ENCODE assay signal across 12 cellular contexts in the genomic region with DNA sequence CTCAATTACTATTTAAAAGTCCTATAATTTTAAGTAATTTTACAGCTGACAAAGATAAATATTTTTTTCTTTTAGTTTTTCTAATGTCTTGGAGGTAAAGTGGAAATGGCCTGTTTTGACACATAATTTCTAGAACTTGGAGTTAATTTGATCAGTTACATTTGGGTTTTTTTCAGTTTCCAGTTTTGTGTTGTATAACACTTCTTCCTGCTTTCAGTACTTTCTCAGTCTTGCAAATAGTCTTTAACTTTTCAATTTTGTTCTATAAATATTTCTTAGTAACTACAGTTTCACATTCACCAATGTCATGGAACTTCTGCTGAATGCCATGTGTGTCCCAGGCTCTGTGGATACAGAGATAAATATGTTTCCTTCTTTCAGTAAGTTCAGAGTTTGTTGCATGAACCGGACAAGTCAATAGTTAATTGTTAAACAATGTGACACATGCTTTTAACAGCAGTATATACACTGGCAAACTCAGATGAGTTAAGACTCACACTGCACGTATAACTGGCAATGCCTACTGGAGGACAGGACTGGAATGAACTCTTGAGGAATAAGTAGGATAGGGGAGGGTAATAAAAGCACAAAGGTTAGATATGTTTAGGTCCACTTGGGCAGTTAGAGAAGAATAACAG. TPM values are rescaled to one million over a fixed set of nuclear protein-coding genes. Genes with fewer than 3 reads are reported as not detected.
A peak's percentile ranks its signal among the peaks of the same experiment; 100 is the strongest.
DNase-seq lines count a peak whose midpoint lies in the region; ATAC-seq, FAIRE-seq and TF ChIP-seq lines count a peak whose summit lies in the region.
"Had no signal": no experiment of that assay in that cellular context is flagged by ENCODE, and none has a peak within 500 bp of the region (broad histone marks: within the 10 kb centered on the region; RNA-seq: fewer than 3 reads in every experiment).

No MANE protein-coding gene starts in this region.

- in situ Hi-C loops in HepG2 (cut with HindIII; ENCODE audit: extremely low pct_ligation_motif_present, low pct_unique_long_range_greater_than_20kb), result no loop called here

- H3K36me3 ChIP-seq in GM06990 (ENCODE audit: control insufficient read depth, insufficient read depth, low read length) (no peaks in the 10 kb centered on the region), Peyer's patch (no peaks in the 10 kb centered on the region), HepG2 (replicated peaks in 1 of 2; ENCODE audit: control insufficient read depth in 1 of 2, insufficient read depth in 2 of 2, low read length in 2 of 2) (no peaks in the 10 kb centered on the region)

- no peak overlapping the region for H2AK5ac ChIP-seq in H9 (ENCODE audit: insufficient read length, low read length)

- H3K9ac ChIP-seq in HepG2 (ENCODE audit: insufficient read depth, low read depth, low read length), result 0 out of 2 replicates have a peak overlapping the region, but pooled peaks have one; percentile 23
- no peak overlapping the region for H3K9ac ChIP-seq in H9 (ENCODE audit: extremely low read depth, insufficient read length, low read length)

- no peak overlapping the region for H3K4ac ChIP-seq in H9 (ENCODE audit: low read depth, low read length)

- 4% methylated on average over 2 of the region's 2 CpGs for WGBS in HepG2 (ENCODE audit: low lambda C conversion rate)
- no CpG with 5 or more reads among the region's 2 CpGs for WGBS in H9 (ENCODE audit: extremely low coverage, insufficient read length, low lambda C conversion rate)

- H3K36me3 Mint-ChIP-seq in H9 (ENCODE audit: insufficient read depth in 1 of 3, low read depth in 3 of 3), result peaks cover 0 to 2% (median 0%) of the 10 kb centered on the region in 3 experiments; a peak in 2 of 7 replicates
- peaks cover 9% of the 10 kb centered on the region for H3K36me3 Mint-ChIP-seq in activated CD4-positive, alpha-beta memory T cell treated with anti-CD3 and anti-CD28 coated beads, Interleukin-2, amount 10 ng/mL, durations not matched to agents 7 days and 5 days (ENCODE audit: low read depth)

- no peaks in the 10 kb centered on the region for H3K9me3 Mint-ChIP-seq in H9
- no peaks in the 10 kb centered on the region for H3K9me3 Mint-ChIP-seq in activated CD4-positive, alpha-beta memory T cell treated with anti-CD3 and anti-CD28 coated beads, Interleukin-2, amount 10 ng/mL, durations not matched to agents 7 days and 5 days

- H4K5ac ChIP-seq in H9 (ENCODE audit: insufficient read length, low read depth, low read length), result no peak overlapping the region

- no peak overlapping the region for H2BK5ac ChIP-seq in H9 (ENCODE audit: insufficient read length, low read length)

- intact Hi-C loops in HepG2 (cut with micrococcal nuclease; ENCODE audit: unreplicated experiment), result no loop called here

- no peak overlapping the region for H3T11ph ChIP-seq in H9 (ENCODE audit: low read length)

- peak; percentile 11 to 63 for TF ChIP-seq POLR2A in Peyer's patch (IDR thresholded peaks at IDR 0.05)
- TF ChIP-seq POLR2A in HepG2 (IDR thresholded peaks at IDR 0.05; ENCODE audit: insufficient read depth in 1 of 2, low read depth in 2 of 2, low read length in 2 of 2), result no peak

- H3K23me2 ChIP-seq in H9 (ENCODE audit: insufficient read length, low read depth, low read length, poor library complexity, severe bottlenecking), result no peaks in the 10 kb centered on the region

- H3K4me2 ChIP-seq in HepG2 (ENCODE audit: low read depth, low read length) (peak overlapping the region; percentile 53), H9 (ENCODE audit: insufficient read depth, insufficient read length, low read length) (no peak overlapping the region)

- CTCF ChIA-PET in HepG2 (lab: Yijun Ruan, JAX; ENCODE audit: low intra/inter-chr PET ratio, low total read pairs), result no interaction called here
- CTCF ChIA-PET in activated CD4-positive, alpha-beta memory T cell treated with anti-CD3 and anti-CD28 coated beads, Interleukin-2, amount 10 ng/mL, durations not matched to agents 7 days and 5 days (lab: Charles Lee), result no interaction called here

- no peak overlapping the region for H3K56ac ChIP-seq in H9 (ENCODE audit: insufficient read length, low read depth, low read length)

- peak overlapping the region; percentile 53 for H3K4me3 ChIP-seq in GM06990 (replicated peaks; ENCODE audit: low read depth, low read length)
- H3K4me3 ChIP-seq in Peyer's patch, result no peak overlapping the region
- peak overlapping the region in 1 of 3 experiments; percentile 3; a peak in 1 of 6 replicates for H3K4me3 ChIP-seq in HepG2 (replicated peaks in 1 of 3; ENCODE audit: insufficient read depth in 1 of 3, low read depth in 2 of 3, low read length in 3 of 3)
- H3K4me3 ChIP-seq: body of pancreas, lung had no signal

- no peak overlapping the region for H3K14ac ChIP-seq in H9 (ENCODE audit: insufficient read depth, low read length)

- H4K91ac ChIP-seq in H9 (ENCODE audit: insufficient read length, low read depth, low read length), result no peak overlapping the region

- H2BK120ac ChIP-seq in H9 (ENCODE audit: low read depth, low read length, poor library complexity, severe bottlenecking), result no peak overlapping the region

- H4K8ac ChIP-seq in H9 (replicated peaks; ENCODE audit: insufficient read length, low read depth, low read length), result no peak overlapping the region

- TF ChIP-seq EP300 in HepG2 (IDR thresholded peaks at IDR 0.05; ENCODE audit: low read depth in 2 of 2, low read length in 2 of 2) (0 out of 4 replicates have a peak, but pooled peaks of 1 of the 2 experiments have one; percentile 15), HepG2 (CRISPR knock-in tag; IDR thresholded peaks at IDR 0.05; ENCODE audit: borderline replicate concordance) (no peak)

- H3K4me3 Mint-ChIP-seq in H9, result no peak overlapping the region
- H3K4me3 Mint-ChIP-seq in activated CD4-positive, alpha-beta memory T cell treated with anti-CD3 and anti-CD28 coated beads, Interleukin-2, amount 10 ng/mL, durations not matched to agents 7 days and 5 days, result no peak overlapping the region

- H4K20me1 ChIP-seq in HepG2 (ENCODE audit: insufficient read depth, low read length) (0 out of 2 replicates have a peak, but pooled peaks cover 8% of the 10 kb centered on the region), H9 (ENCODE audit: control insufficient read depth, insufficient read depth, insufficient read length) (no peaks in the 10 kb centered on the region)

- no peak overlapping the region for H3K23ac ChIP-seq in H9 (ENCODE audit: insufficient read length, low read depth, low read length)

- no peak for TF ChIP-seq RAD21 in HepG2 (CRISPR knock-in tag; IDR thresholded peaks at IDR 0.05)

- H3K79me2 ChIP-seq in HepG2 (ENCODE audit: insufficient read depth, low read length) (peaks cover 88% of the 10 kb centered on the region), H9 (ENCODE audit: insufficient read depth, low read length) (peaks cover 11% of the 10 kb centered on the region; the same call in 1 of the 2 replicates)

- no peak overlapping the region for H2BK12ac ChIP-seq in H9 (ENCODE audit: insufficient read length, low read depth, low read length)

- FAIRE-seq in HepG2 (lab: Jason Lieb, UNC), result peak; percentile 40

- H3K27ac ChIP-seq in Peyer's patch (no peak overlapping the region), HepG2 (ENCODE audit: extremely low read length, insufficient read depth, low read length) (peak overlapping the region; percentile 50), H9 (ENCODE audit: insufficient read length, low read depth, low read length) (no peak overlapping the region)

- no peak overlapping the region for H2AFZ ChIP-seq in HepG2 (ENCODE audit: low read length)
- H2AFZ ChIP-seq in H9 (ENCODE audit: low read length), result no peak overlapping the region

- no peaks in the 10 kb centered on the region for H3K9me3 ChIP-seq in Peyer's patch
- no peaks in the 10 kb centered on the region for H3K9me3 ChIP-seq in HepG2 (ENCODE audit: low read length)
- no peaks in the 10 kb centered on the region for H3K9me3 ChIP-seq in H9 (ENCODE audit: control insufficient read depth, low read depth, low read length)
- H3K9me3 ChIP-seq: body of pancreas had no signal

- no peak overlapping the region for H3K18ac ChIP-seq in H9 (ENCODE audit: insufficient read length, low read depth, low read length)

- no peak overlapping the region for H3K27ac Mint-ChIP-seq in H9
- no peak overlapping the region for H3K27ac Mint-ChIP-seq in activated CD4-positive, alpha-beta memory T cell treated with anti-CD3 and anti-CD28 coated beads, Interleukin-2, amount 10 ng/mL, durations not matched to agents 7 days and 5 days

- BruUV-seq in HepG2 (replicated peaks; lab: Mats Ljungman, UMichigan), result no TSS peak

- H3K27me3 ChIP-seq in GM06990 (replicated peaks; ENCODE audit: control insufficient read depth, insufficient read depth, low read length) (no peaks in the 10 kb centered on the region), Peyer's patch (no peaks in the 10 kb centered on the region), HepG2 (ENCODE audit: control insufficient read depth in 1 of 2, insufficient read depth in 2 of 2, low read length in 2 of 2) (no peaks in the 10 kb centered on the region), H9 (ENCODE audit: insufficient read depth, low read length) (no peaks in the 10 kb centered on the region)
- H3K27me3 ChIP-seq: body of pancreas had no signal

- DNase-seq in GM06990 (ENCODE audit: extremely low read depth, insufficient read length), result peak; percentile 27
- no peak for DNase-seq in Peyer's patch
- peak; percentile 67 for DNase-seq in HepG2 (ENCODE audit: low spot score)
- DNase-seq in H9, result no peak
- DNase-seq in activated CD4-positive, alpha-beta memory T cell treated with anti-CD3 and anti-CD28 coated beads, Interleukin-2, amount 10 ng/mL, durations not matched to agents 7 days and 5 days, result no peak
- DNase-seq: body of pancreas, EL, SIG-M5 had no signal

- no peaks in the 10 kb centered on the region for H3K79me1 ChIP-seq in H9 (ENCODE audit: insufficient read depth, low read depth, low read length, poor library complexity, severe bottlenecking)

- no peak overlapping the region for H2BK15ac ChIP-seq in H9 (ENCODE audit: low read depth, low read length)

- POLR2A ChIA-PET in HepG2 (lab: Yijun Ruan, JAX), result no interaction called here
- POLR2A ChIA-PET in activated CD4-positive, alpha-beta memory T cell treated with anti-CD3 and anti-CD28 coated beads, Interleukin-2, amount 10 ng/mL, durations not matched to agents 7 days and 5 days (lab: Charles Lee), result no interaction called here

- TF ChIP-seq CTCF in GM06990 (IDR thresholded peaks at IDR 0.05; ENCODE audit: insufficient read depth, low read length, poor library complexity, severe bottlenecking), result no peak
- TF ChIP-seq CTCF in Peyer's patch (IDR thresholded peaks at IDR 0.05), result peak in 1 of 6 experiments; percentile 24
- no peak for TF ChIP-seq CTCF in HepG2 (CRISPR knock-in tag; IDR thresholded peaks at IDR 0.05)
- no peak for TF ChIP-seq CTCF in H9 (conservative IDR thresholded peaks at IDR 0.05)

- H3K4me1 ChIP-seq in Peyer's patch (peaks cover 0 to 24% (median 3%) of the 10 kb centered on the region in 4 donors), HepG2 (ENCODE audit: insufficient read depth, low read length) (peaks cover 38% of the 10 kb centered on the region), H9 (ENCODE audit: insufficient read depth, low read length) (no peaks in the 10 kb centered on the region)

- no peaks in the 10 kb centered on the region for H3K27me3 Mint-ChIP-seq in H9 (ENCODE audit: low read depth)
- no peaks in the 10 kb centered on the region for H3K27me3 Mint-ChIP-seq in activated CD4-positive, alpha-beta memory T cell treated with anti-CD3 and anti-CD28 coated beads, Interleukin-2, amount 10 ng/mL, durations not matched to agents 7 days and 5 days

- H2BK20ac ChIP-seq in H9 (ENCODE audit: low read depth, low read length, poor library complexity, severe bottlenecking), result no peak overlapping the region

- ATAC-seq in GM21825 (IDR thresholded peaks at IDR 0.05; ENCODE audit: unreplicated experiment), result peak; percentile 11
- peak; percentile 41 for ATAC-seq in HepG2
- ATAC-seq in GM19467 (IDR thresholded peaks at IDR 0.05; ENCODE audit: unreplicated experiment), result no peak
- no peak for ATAC-seq in GM19328 (IDR thresholded peaks at IDR 0.05; ENCODE audit: unreplicated experiment)
- ATAC-seq: body of pancreas had no signal

- H3K4me1 Mint-ChIP-seq in H9, result peaks cover 5 to 10% of the 10 kb centered on the region in 2 experiments; a peak in 2 of 4 replicates
- H3K4me1 Mint-ChIP-seq in activated CD4-positive, alpha-beta memory T cell treated with anti-CD3 and anti-CD28 coated beads, Interleukin-2, amount 10 ng/mL, durations not matched to agents 7 days and 5 days, result peaks cover 41% of the 10 kb centered on the region

RNA-seq across cellular contexts. Expression of gene SHOC2, which starts 4.6 kb away (rescaled TPM):
- total RNA-seq in Peyer's patch, result 100 to 1,000 TPM in 1 of 4 donors, 10 to 100 TPM in 3; 38.6 to 124 (median 68.2) TPM
- 25.5 and 44.4 TPM in 2 replicates for total RNA-seq in HepG2 (2016; rRNA removed; fragmentation: Illumina TruSeq; extraction: Trizol)
- 33.4 and 34.4 TPM in 2 replicates for total RNA-seq in HepG2 (2016; cell fraction: cytosol; rRNA removed; fragmentation: Illumina TruSeq; extraction: Trizol; ENCODE audit: low read depth)
- total RNA-seq in HepG2 (2016; cell fraction: insoluble cytoplasmic fraction; rRNA removed; fragmentation: Illumina TruSeq; extraction: Trizol), result 24.6 and 39.6 TPM in 2 replicates
- total RNA-seq in HepG2 (2016; cell fraction: membrane; rRNA removed; fragmentation: Illumina TruSeq; extraction: Trizol), result 39.5 and 52.4 TPM in 2 replicates
- 23.1 and 27.2 TPM in 2 replicates for total RNA-seq in HepG2 (2016; cell fraction: nucleus; rRNA removed; fragmentation: Illumina TruSeq; extraction: Trizol)
- 8.0 and 8.6 TPM in 2 replicates for polyA plus RNA-seq in HepG2 (2011; rRNA removed)
- 3.7 and 6.8 TPM in 2 replicates for polyA plus RNA-seq in HepG2 (2011; cell fraction: cytosol; rRNA removed)
- polyA plus RNA-seq in HepG2 (2011; cell fraction: nucleus; rRNA removed), result 2.9 and 3.6 TPM in 2 replicates
- polyA plus RNA-seq in HepG2 (2012), result 11.5 and 12.7 TPM in 2 replicates
- 2.5 and 2.6 TPM in 2 replicates for polyA plus RNA-seq in HepG2 (2016; cell fraction: cytosol; fragmentation: Illumina TruSeq; extraction: Trizol; ENCODE audit: low read depth)
- 27.0 and 31.6 TPM in 2 replicates for polyA plus RNA-seq in HepG2 (2016; cell fraction: insoluble cytoplasmic fraction; fragmentation: Illumina TruSeq; extraction: Trizol; ENCODE audit: low read depth)
- polyA plus RNA-seq in HepG2 (2016; cell fraction: membrane; fragmentation: Illumina TruSeq; extraction: Trizol; ENCODE audit: low read depth), result 10.5 and 11.0 TPM in 2 replicates
- polyA plus RNA-seq in HepG2 (2016; cell fraction: nucleus; fragmentation: Illumina TruSeq; extraction: Trizol; ENCODE audit: insufficient read depth, low read depth), result 13.1 and 13.4 TPM in 2 replicates
- 8.5 and 16.0 TPM in 2 replicates for polyA minus RNA-seq in HepG2 (2011; rRNA and poly(A)+ RNA removed; ENCODE audit: low replicate concordance)
- polyA minus RNA-seq in HepG2 (2011; cell fraction: cytosol; rRNA and poly(A)+ RNA removed), result 17.3 and 24.5 TPM in 2 replicates
- 56.1 and 58.2 TPM in 2 replicates for polyA minus RNA-seq in HepG2 (2011; cell fraction: nucleus; rRNA and poly(A)+ RNA removed)
- total RNA-seq in H9 (2021), result 23.5 and 23.7 TPM in 2 replicates
- 10 to 100 TPM; 43.2 to 45.6 TPM for total RNA-seq in activated CD4-positive, alpha-beta memory T cell treated with anti-CD3 and anti-CD28 coated beads, Interleukin-2, amount 10 ng/mL, durations not matched to agents 7 days and 5 days

RNA-seq across cellular contexts. Expression of gene BBIP1, which starts 5.0 kb away (rescaled TPM):
- total RNA-seq in Peyer's patch (10 to 100 TPM in 3 of 4 donors, 1 to 10 TPM in 1; 9.8 to 32.2 (median 14.5) TPM), HepG2 (2016; rRNA removed; fragmentation: Illumina TruSeq; extraction: Trizol) (24.1 and 28.9 TPM in 2 replicates), H9 (2021) (18.8 and 22.3 TPM in 2 replicates)
- total RNA-seq in HepG2 (2016; cell fraction: cytosol; rRNA removed; fragmentation: Illumina TruSeq; extraction: Trizol; ENCODE audit: low read depth), result 17.3 and 20.0 TPM in 2 replicates
- total RNA-seq in HepG2 (2016; cell fraction: insoluble cytoplasmic fraction; rRNA removed; fragmentation: Illumina TruSeq; extraction: Trizol), result 19.7 and 29.5 TPM in 2 replicates
- 32.7 and 33.9 TPM in 2 replicates for total RNA-seq in HepG2 (2016; cell fraction: membrane; rRNA removed; fragmentation: Illumina TruSeq; extraction: Trizol)
- 16.5 and 17.2 TPM in 2 replicates for total RNA-seq in HepG2 (2016; cell fraction: nucleus; rRNA removed; fragmentation: Illumina TruSeq; extraction: Trizol)
- 12.2 and 18.3 TPM in 2 replicates for polyA plus RNA-seq in HepG2 (2011; rRNA removed)
- 5.5 and 7.5 TPM in 2 replicates for polyA plus RNA-seq in HepG2 (2011; cell fraction: cytosol; rRNA removed)
- polyA plus RNA-seq in HepG2 (2011; cell fraction: nucleus; rRNA removed), result 12.1 and 13.9 TPM in 2 replicates
- 19.6 and 27.5 TPM in 2 replicates for polyA plus RNA-seq in HepG2 (2012)
- polyA plus RNA-seq in HepG2 (2016; cell fraction: cytosol; fragmentation: Illumina TruSeq; extraction: Trizol; ENCODE audit: low read depth), result 21.3 and 22.3 TPM in 2 replicates
- polyA plus RNA-seq in HepG2 (2016; cell fraction: insoluble cytoplasmic fraction; fragmentation: Illumina TruSeq; extraction: Trizol; ENCODE audit: low read depth), result 30.5 and 34.8 TPM in 2 replicates
- 27.9 and 29.7 TPM in 2 replicates for polyA plus RNA-seq in HepG2 (2016; cell fraction: membrane; fragmentation: Illumina TruSeq; extraction: Trizol; ENCODE audit: low read depth)
- polyA plus RNA-seq in HepG2 (2016; cell fraction: nucleus; fragmentation: Illumina TruSeq; extraction: Trizol; ENCODE audit: insufficient read depth, low read depth), result 21.6 and 32.5 TPM in 2 replicates
- 3.9 and 7.4 TPM in 2 replicates for polyA minus RNA-seq in HepG2 (2011; rRNA and poly(A)+ RNA removed; ENCODE audit: low replicate concordance)
- 6.7 and 7.0 TPM in 2 replicates for polyA minus RNA-seq in HepG2 (2011; cell fraction: cytosol; rRNA and poly(A)+ RNA removed)
- 30.1 and 40.0 TPM in 2 replicates for polyA minus RNA-seq in HepG2 (2011; cell fraction: nucleus; rRNA and poly(A)+ RNA removed)
- total RNA-seq in activated CD4-positive, alpha-beta memory T cell treated with anti-CD3 and anti-CD28 coated beads, Interleukin-2, amount 10 ng/mL, durations not matched to agents 7 days and 5 days, result 10 to 100 TPM; 24.8 to 30.2 TPM

RNA-seq across cellular contexts. Expression of gene PDCD4, which starts 52.2 kb away (rescaled TPM):
- 100 to 1,000 TPM; 301 to 538 (median 330) TPM for total RNA-seq in Peyer's patch
- total RNA-seq in HepG2 (2016; rRNA removed; fragmentation: Illumina TruSeq; extraction: Trizol), result 56.2 and 92.8 TPM in 2 replicates
- total RNA-seq in HepG2 (2016; cell fraction: cytosol; rRNA removed; fragmentation: Illumina TruSeq; extraction: Trizol; ENCODE audit: low read depth), result 16.2 and 22.3 TPM in 2 replicates
- 63.2 and 84.9 TPM in 2 replicates for total RNA-seq in HepG2 (2016; cell fraction: insoluble cytoplasmic fraction; rRNA removed; fragmentation: Illumina TruSeq; extraction: Trizol)
- 12.3 and 13.7 TPM in 2 replicates for total RNA-seq in HepG2 (2016; cell fraction: membrane; rRNA removed; fragmentation: Illumina TruSeq; extraction: Trizol)
- total RNA-seq in HepG2 (2016; cell fraction: nucleus; rRNA removed; fragmentation: Illumina TruSeq; extraction: Trizol), result 30.6 and 42.1 TPM in 2 replicates
- polyA plus RNA-seq in HepG2 (2011; rRNA removed), result 22.4 and 22.8 TPM in 2 replicates
- polyA plus RNA-seq in HepG2 (2011; cell fraction: cytosol; rRNA removed), result 7.6 and 12.9 TPM in 2 replicates
- polyA plus RNA-seq in HepG2 (2011; cell fraction: nucleus; rRNA removed), result 8.4 and 13.8 TPM in 2 replicates
- 50.1 and 77.6 TPM in 2 replicates for polyA plus RNA-seq in HepG2 (2012)
- 2.7 and 4.0 TPM in 2 replicates for polyA plus RNA-seq in HepG2 (2016; cell fraction: cytosol; fragmentation: Illumina TruSeq; extraction: Trizol; ENCODE audit: low read depth)
- polyA plus RNA-seq in HepG2 (2016; cell fraction: insoluble cytoplasmic fraction; fragmentation: Illumina TruSeq; extraction: Trizol; ENCODE audit: low read depth), result 112 and 113 TPM in 2 replicates
- 9.3 and 9.7 TPM in 2 replicates for polyA plus RNA-seq in HepG2 (2016; cell fraction: membrane; fragmentation: Illumina TruSeq; extraction: Trizol; ENCODE audit: low read depth)
- 58.0 and 60.5 TPM in 2 replicates for polyA plus RNA-seq in HepG2 (2016; cell fraction: nucleus; fragmentation: Illumina TruSeq; extraction: Trizol; ENCODE audit: insufficient read depth, low read depth)
- 3.8 and 12.7 TPM in 2 replicates for polyA minus RNA-seq in HepG2 (2011; rRNA and poly(A)+ RNA removed; ENCODE audit: low replicate concordance)
- 19.9 and 36.2 TPM in 2 replicates for polyA minus RNA-seq in HepG2 (2011; cell fraction: cytosol; rRNA and poly(A)+ RNA removed)
- polyA minus RNA-seq in HepG2 (2011; cell fraction: nucleus; rRNA and poly(A)+ RNA removed), result 50.6 and 51.0 TPM in 2 replicates
- total RNA-seq in H9 (2021), result 22.6 and 29.3 TPM in 2 replicates
- 100 to 1,000 TPM; 105 to 109 TPM for total RNA-seq in activated CD4-positive, alpha-beta memory T cell treated with anti-CD3 and anti-CD28 coated beads, Interleukin-2, amount 10 ng/mL, durations not matched to agents 7 days and 5 days

Comparison
In these comparisons a context has a peak if more than half of its experiments do, and no peak if none do; other contexts are left out.
1. DNase-seq: peak in GM06990 (single experiment) and HepG2 (single experiment); none in Peyer's patch (0 of 3), H9 (single experiment) and activated CD4-positive, alpha-beta memory T cell treated with anti-CD3 and anti-CD28 coated beads, Interleukin-2, amount 10 ng/mL, durations not matched to agents 7 days and 5 days (single experiment).
2. ATAC-seq: peak in GM21825 (single experiment) and HepG2 (single experiment); none in GM19467 (single experiment) and GM19328 (single experiment).
3. POLR2A ChIP-seq: peak in Peyer's patch (2 of 2); none in HepG2 (0 of 2).